14 cellular contexts compared by ENCODE assay signal in the genomic region with DNA sequence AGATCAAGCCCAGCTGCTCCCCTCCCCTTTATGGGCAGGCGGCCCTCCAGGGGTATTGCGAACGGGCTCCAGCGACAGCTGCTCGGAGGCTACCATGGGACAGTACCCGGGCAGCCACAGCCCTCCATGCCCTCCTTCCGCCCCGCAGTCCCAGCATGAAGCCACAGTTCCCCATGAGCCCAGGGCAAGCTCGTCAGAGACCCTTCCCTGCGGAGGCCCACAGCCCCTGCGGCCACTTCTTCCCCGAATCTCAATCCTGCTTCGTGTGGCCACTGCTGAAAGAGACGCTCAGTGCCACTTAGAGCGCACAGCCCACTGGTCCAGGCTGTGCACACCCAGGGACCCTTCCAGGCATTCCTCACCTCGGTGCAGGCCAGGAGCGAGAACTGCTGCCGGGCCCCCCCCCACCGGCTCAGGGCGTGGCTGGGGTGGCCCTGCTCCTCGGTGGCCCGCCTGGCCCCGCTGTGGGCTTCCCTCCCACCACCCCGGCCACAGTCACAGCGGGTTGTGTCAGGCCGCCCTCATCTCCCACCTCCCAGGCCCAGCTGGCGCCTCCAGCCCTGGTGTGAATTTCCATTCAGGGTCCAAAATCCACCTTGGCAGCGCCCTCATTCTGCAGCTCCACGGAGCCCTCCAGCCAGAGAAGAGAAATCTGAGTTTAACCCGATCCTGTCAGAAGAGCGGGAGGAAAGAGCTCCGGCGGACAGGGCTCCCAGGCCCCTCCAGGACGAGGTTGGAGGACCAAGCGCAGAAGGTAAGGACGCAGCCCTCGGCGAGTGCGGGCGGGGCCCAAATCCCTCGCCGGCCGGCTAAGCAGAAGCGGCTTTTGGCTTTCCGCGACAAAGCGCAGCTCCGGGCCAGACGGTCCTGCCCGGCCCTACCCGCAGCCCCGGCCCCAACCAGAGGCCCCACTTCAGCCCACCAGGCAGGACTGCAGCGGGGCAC. TPM values are rescaled to one million over a fixed set of nuclear protein-coding genes. Genes with fewer than 3 reads are reported as not detected.
A peak's percentile ranks its signal among the peaks of the same experiment; 100 is the strongest.
DNase-seq lines count a peak whose midpoint lies in the region; ATAC-seq and TF ChIP-seq lines count a peak whose summit lies in the region.
"Had no signal": no experiment of that assay in that cellular context is flagged by ENCODE, and none has a peak within 500 bp of the region (broad histone marks: within the 10 kb centered on the region; RNA-seq: fewer than 3 reads in every experiment).

No MANE protein-coding gene starts in this region.

- H3K36me3 Mint-ChIP-seq in activated naive CD8-positive, alpha-beta T cell treated with anti-CD3 and anti-CD28 coated beads, Interleukin-2, amount 50 U/mL, for 24 hours (ENCODE audit: low read depth): no peaks in the 10 kb centered on the region

- H3K4me2 ChIP-seq in GM23248 (ENCODE audit: unreplicated experiment): no peak overlapping the region

- H2AFZ ChIP-seq in GM23248: no peak overlapping the region

- H3K27ac Mint-ChIP-seq in activated naive CD8-positive, alpha-beta T cell treated with anti-CD3 and anti-CD28 coated beads, Interleukin-2, amount 50 U/mL, for 24 hours: no peak overlapping the region
- H3K27ac Mint-ChIP-seq: activated CD8-positive, alpha-beta T cell treated with anti-CD3 and anti-CD28 coated beads, Interleukin-2, amount 10 ng/mL, durations not matched to agents 7 days and 5 days; mesothelial cell of epicardium had no signal

- no peak for TF ChIP-seq CTCF in WERI-Rb-1 (IDR thresholded peaks at IDR 0.05; ENCODE audit: low read depth, low read length)
- TF ChIP-seq CTCF in gastrocnemius medialis (IDR thresholded peaks at IDR 0.05 in 4 of 5, conservative IDR thresholded peaks at IDR 0.05 in 1 of 5): no peak
- no peak for TF ChIP-seq CTCF in brain microvascular endothelial cell (IDR thresholded peaks at IDR 0.05; ENCODE audit: low read depth, low read length, missing control alignments)

- 45 to 51% methylated on average over 40 to 53 of the region's 53 CpGs for WGBS in GM23248 (ENCODE audit: low coverage in 1 of 2, low lambda C conversion rate in 2 of 2, missing lambda C conversion rate in 2 of 2), 2 experiments

- H3K9me2 ChIP-seq in GM23248 (ENCODE audit: insufficient read depth): no peaks in the 10 kb centered on the region

- TF ChIP-seq POLR2A in gastrocnemius medialis (IDR thresholded peaks at IDR 0.05): no peak

- H3K9me3 ChIP-seq in GM23248 (ENCODE audit: low read depth) (no peaks in the 10 kb centered on the region), WERI-Rb-1 (ENCODE audit: severe bottlenecking) (no peaks in the 10 kb centered on the region), gastrocnemius medialis (no peaks in the 10 kb centered on the region)

- peak in 1 of 2 donors; percentile 29 for ATAC-seq in gastrocnemius medialis
- no peak for ATAC-seq in activated naive CD8-positive, alpha-beta T cell treated with anti-CD3 and anti-CD28 coated beads, Interleukin-2, amount 50 U/mL, for 24 hours

- in situ Hi-C loops in GM23248 (cut with MboI): no loop called here
- in situ Hi-C loops in gastrocnemius medialis (cut with MboI; ENCODE audit: low sequenced_read_pairs in 4 of 4): no loop called here
- in situ Hi-C loops in brain microvascular endothelial cell (cut with HindIII; ENCODE audit: low pct_ligation_motif_present, low sequenced_read_pairs): no loop called here

- H3K4me1 Mint-ChIP-seq in activated naive CD8-positive, alpha-beta T cell treated with anti-CD3 and anti-CD28 coated beads, Interleukin-2, amount 50 U/mL, for 24 hours: no peaks in the 10 kb centered on the region
- H3K4me1 Mint-ChIP-seq: mesothelial cell of epicardium had no signal

- H3K4me1 ChIP-seq in GM23248 (ENCODE audit: insufficient read depth) (peaks cover 7% of the 10 kb centered on the region), gastrocnemius medialis (peaks cover 6 to 16% of the 10 kb centered on the region in 2 donors)

- H3K9ac ChIP-seq in GM23248: no peak overlapping the region

- H3K36me3 ChIP-seq in GM23248 (ENCODE audit: low read depth): no peaks in the 10 kb centered on the region
- H3K36me3 ChIP-seq in WERI-Rb-1: peaks cover 29% of the 10 kb centered on the region
- no peaks in the 10 kb centered on the region for H3K36me3 ChIP-seq in gastrocnemius medialis
- peaks cover 2% of the 10 kb centered on the region for H3K36me3 ChIP-seq in brain microvascular endothelial cell (replicated peaks)

- no peaks in the 10 kb centered on the region for H3K27me3 ChIP-seq in GM23248 (replicated peaks; ENCODE audit: insufficient read depth)
- H3K27me3 ChIP-seq in WERI-Rb-1 (ENCODE audit: insufficient read depth, low read depth, severe bottlenecking): no peaks in the 10 kb centered on the region
- peaks cover 0 to 3% (median 3%) of the 10 kb centered on the region in 3 donors for H3K27me3 ChIP-seq in gastrocnemius medialis
- H3K27me3 ChIP-seq in brain microvascular endothelial cell (replicated peaks): no peaks in the 10 kb centered on the region

- H3K27ac ChIP-seq in GM23248 (no peak overlapping the region), WERI-Rb-1 (peak overlapping the region; percentile 96), gastrocnemius medialis (peak overlapping the region; percentile 47 to 65 (median 52)), brain microvascular endothelial cell (no peak overlapping the region)
- H3K27ac ChIP-seq: C4-2B had no signal

- peaks cover 7% of the 10 kb centered on the region; the same call in 1 of the 2 replicates for H3F3A ChIP-seq in GM23248 (ENCODE audit: insufficient read depth)

- no peaks in the 10 kb centered on the region for H3K27me3 Mint-ChIP-seq in activated naive CD8-positive, alpha-beta T cell treated with anti-CD3 and anti-CD28 coated beads, Interleukin-2, amount 50 U/mL, for 24 hours

- intact Hi-C loops in gastrocnemius medialis (cut with DNase I; ENCODE audit: low total_unique reads): no loop called here

- peaks cover 67% of the 10 kb centered on the region for H3K79me2 ChIP-seq in GM23248 (ENCODE audit: insufficient read depth)

- H3K9me3 Mint-ChIP-seq in activated naive CD8-positive, alpha-beta T cell treated with anti-CD3 and anti-CD28 coated beads, Interleukin-2, amount 50 U/mL, for 24 hours: no peaks in the 10 kb centered on the region

- H3K4me3 Mint-ChIP-seq in activated naive CD8-positive, alpha-beta T cell treated with anti-CD3 and anti-CD28 coated beads, Interleukin-2, amount 50 U/mL, for 24 hours: no peak overlapping the region
- H3K4me3 Mint-ChIP-seq: activated CD8-positive, alpha-beta T cell treated with anti-CD3 and anti-CD28 coated beads, Interleukin-2, amount 10 ng/mL, durations not matched to agents 7 days and 5 days; mesothelial cell of epicardium had no signal

- DNase-seq in GM23248 (peak; percentile 33), WERI-Rb-1 (peak; percentile 94), iPS-NIHi7 (ENCODE audit: extremely low spot score) (peak; percentile 49), gastrocnemius medialis (no peak), NCI-H2196 treated with DMSO at 0.1 percent for 48 hours (lab: John Stamatoyannopoulos, UW; ENCODE audit: unreplicated experiment) (no peak), brain microvascular endothelial cell (no peak), islet precursor cell (no peak)
- no peak for DNase-seq in activated naive CD8-positive, alpha-beta T cell treated with anti-CD3 and anti-CD28 coated beads, Interleukin-2, amount 50 U/mL, for 24 hours
- DNase-seq: activated CD8-positive, alpha-beta T cell treated with anti-CD3 and anti-CD28 coated beads, Interleukin-2, amount 10 ng/mL, durations not matched to agents 7 days and 5 days; effector CD4-positive, alpha-beta T cell; head of caudate nucleus; T-helper 1 cell had no signal

- H4K20me1 ChIP-seq in GM23248 (ENCODE audit: insufficient read depth): no peaks in the 10 kb centered on the region

- H3K4me3 ChIP-seq in GM23248: no peak overlapping the region
- peak overlapping the region; percentile 9 for H3K4me3 ChIP-seq in WERI-Rb-1 (ENCODE audit: low read depth, low read length)
- H3K4me3 ChIP-seq in gastrocnemius medialis: peak overlapping the region; percentile 15 to 54 (median 42)
- H3K4me3 ChIP-seq in brain microvascular endothelial cell (ENCODE audit: low read depth, low read length): no peak overlapping the region

RNA-seq across cellular contexts. Expression of gene TBC1D16, which starts 12.1 kb away (rescaled TPM):
- 22.4 and 26.9 TPM in 2 replicates for total RNA-seq in GM23248 (2014; rRNA removed; shearing (Covaris generic))
- 8.1 and 9.2 TPM in 2 replicates for polyA plus RNA-seq in GM23248 (2016; fragmentation: Nextera tagmentation; extraction: Ambion mirVana)
- 1 to 10 TPM; 5.8 to 8.1 (median 7.0) TPM for total RNA-seq in gastrocnemius medialis

RNA-seq across cellular contexts. Expression of gene CCDC40, which starts 12.9 kb away (rescaled TPM):
- 2.9 and 3.0 TPM in 2 replicates for total RNA-seq in GM23248 (2014; rRNA removed; shearing (Covaris generic))
- 2.3 and 2.4 TPM in 2 replicates for polyA plus RNA-seq in GM23248 (2016; fragmentation: Nextera tagmentation; extraction: Ambion mirVana)
- total RNA-seq in gastrocnemius medialis: 1 to 10 TPM in 2 of 4 donors, under 1 TPM in 2; 0.18 to 2.1 (median 1.1) TPM
- total RNA-seq: activated CD8-positive, alpha-beta T cell treated with anti-CD3 and anti-CD28 coated beads, Interleukin-2, amount 10 ng/mL, durations not matched to agents 7 days and 5 days had no signal

Comparison
In these comparisons a context has a peak if more than half of its experiments do, and no peak if none do; other contexts are left out.
1. DNase-seq: peak in GM23248 (single experiment), WERI-Rb-1 (single experiment) and iPS-NIHi7 (single experiment); none in gastrocnemius medialis (0 of 2), NCI-H2196 treated with DMSO at 0.1 percent for 48 hours (single experiment), activated naive CD8-positive, alpha-beta T cell treated with anti-CD3 and anti-CD28 coated beads, Interleukin-2, amount 50 U/mL, for 24 hours (single experiment), brain microvascular endothelial cell (single experiment) and islet precursor cell (single experiment).
2. H3K27ac ChIP-seq: peak in WERI-Rb-1 (single experiment) and gastrocnemius medialis (4 of 4); none in GM23248 (single experiment) and brain microvascular endothelial cell (single experiment).
3. H3K4me3 ChIP-seq: peak in WERI-Rb-1 (single experiment) and gastrocnemius medialis (4 of 4); none in GM23248 (single experiment) and brain microvascular endothelial cell (single experiment).